ENCODE assay signal across 24 cellular contexts in the genomic region with DNA sequence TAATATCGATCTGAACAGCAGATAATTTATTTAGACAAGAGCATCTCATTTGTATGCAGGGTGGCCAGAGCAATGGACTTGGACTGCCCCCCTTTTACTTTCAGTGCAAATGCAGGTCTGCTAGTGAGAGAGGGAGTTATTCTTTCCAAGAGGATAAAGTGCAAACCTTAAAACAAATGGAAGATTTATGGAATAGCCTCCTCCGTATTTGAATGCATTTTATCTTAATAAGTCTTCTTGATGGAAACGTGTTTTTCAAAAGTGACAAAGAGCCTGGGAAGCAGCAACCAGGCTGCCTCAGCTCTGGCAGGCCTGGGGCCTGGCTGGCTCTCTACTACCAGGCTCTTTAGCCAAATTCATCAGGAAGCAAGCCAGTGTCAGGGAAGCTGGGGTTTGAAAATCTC. TPM values are rescaled to one million over a fixed set of nuclear protein-coding genes. Genes with fewer than 3 reads are reported as not detected.
DNase-seq lines count a peak whose midpoint lies in the region; ATAC-seq, FAIRE-seq and TF ChIP-seq lines count a peak whose summit lies in the region.
"Had no signal": no experiment of that assay in that cellular context is flagged by ENCODE, and none has a peak within 500 bp of the region (broad histone marks: within the 10 kb centered on the region; RNA-seq: fewer than 3 reads in every experiment).

No MANE protein-coding gene starts in this region.

- peaks cover 62 to 91% (median 81%) of the 10 kb centered on the region in 5 donors for H3K27me3 Mint-ChIP-seq in naive thymus-derived CD8-positive, alpha-beta T cell

- DNase-seq in SK-N-SH: peak; percentile 59
- no peak for DNase-seq in endothelial cell of umbilical vein (ENCODE audit: low read depth, low spot score)
- DNase-seq in midbrain (lab: John Stamatoyannopoulos, UW): peak; percentile 63
- no peak for DNase-seq in GM12891 (ENCODE audit: insufficient read length, low spot score)
- DNase-seq in EL: no peak
- no peak for DNase-seq in naive thymus-derived CD8-positive, alpha-beta T cell
- DNase-seq: activated CD4-positive, alpha-beta T cell treated with anti-CD3 and anti-CD28 coated beads for 1 hour; activated CD8-positive, alpha-beta memory T cell treated with anti-CD3 and anti-CD28 coated beads, Interleukin-2, amount 50 U/mL, for 4 hours; activated naive CD4-positive, alpha-beta T cell; effector memory CD4-positive, alpha-beta T cell; foreskin fibroblast; GDM1; MV-4-11; NCI-H2171; NK-92 treated with Interleukin-12 subunit alpha and Interleukin-12 subunit beta, amount 100 ng/mL, for 24 hours; stimulated activated CD4-positive, alpha-beta T cell treated with anti-CD3 and anti-CD28 coated beads, Interleukin-4, amount 100 ng/mL, for 24 hours; transverse colon had no signal

- H3K27ac ChIP-seq in ACC112 (ENCODE audit: low read depth, low read length) (no peak overlapping the region), SK-N-SH (ENCODE audit: low read depth in 2 of 2, low read length in 1 of 2) (peak overlapping the region; percentile 27 to 67; a peak in 3 of 4 replicates), endothelial cell of umbilical vein (ENCODE audit: insufficient read depth, low read depth, low read length) (no peak overlapping the region)
- H3K27ac ChIP-seq: ascending aorta, transverse colon had no signal

- WGBS in SK-N-SH (ENCODE audit: low lambda C conversion rate): 40% methylated on average over 3 of the region's 3 CpGs

- peak; percentile 41; the same call in 1 of the 2 replicates for TF ChIP-seq RAD21 in SK-N-SH (IDR thresholded peaks at IDR 0.05; ENCODE audit: low read length)

- TF ChIP-seq POLR2A in endothelial cell of umbilical vein (IDR thresholded peaks at IDR 0.05; ENCODE audit: low read depth, low read length) (no peak), GM12891 (IDR thresholded peaks at IDR 0.05; ENCODE audit: low read depth, low read length) (no peak)

- H3K79me2 ChIP-seq in ACC112 (ENCODE audit: control insufficient read depth, insufficient read depth, low read length, unreplicated experiment): peaks cover 83% of the 10 kb centered on the region
- H3K79me2 ChIP-seq in SK-N-SH (ENCODE audit: insufficient read depth): peaks cover 78% of the 10 kb centered on the region
- H3K79me2 ChIP-seq in endothelial cell of umbilical vein (ENCODE audit: control insufficient read depth, insufficient read depth, low read length): peaks cover 75% of the 10 kb centered on the region

- peak overlapping the region in 1 of 10 donors; percentile 32 for H3K27ac Mint-ChIP-seq in naive thymus-derived CD8-positive, alpha-beta T cell
- H3K27ac Mint-ChIP-seq: memory B cell; T-helper 1 cell treated with Interleukin-12 subunit alpha and Interleukin-12 subunit beta and Interleukin-4 antibody, amounts not matched to agents 30 μg/mL and 1 μg/mL, for 36 hours had no signal

- no peaks in the 10 kb centered on the region for H3K9me1 ChIP-seq in endothelial cell of umbilical vein (replicated peaks; ENCODE audit: control insufficient read depth, extremely low read depth, insufficient read depth, low read length)

- dilution Hi-C loops in endothelial cell of umbilical vein (cut with MboI; ENCODE audit: extremely low pct_ligation_motif_present, low sequenced_read_pairs): no loop called here

- H3K9me2 ChIP-seq in SK-N-SH: no peaks in the 10 kb centered on the region

- peaks cover 9% of the 10 kb centered on the region for H3F3A ChIP-seq in SK-N-SH (replicated peaks; ENCODE audit: insufficient read depth)

- no peak overlapping the region for H2AFZ ChIP-seq in ACC112 (ENCODE audit: low read length, unreplicated experiment)
- no peak overlapping the region for H2AFZ ChIP-seq in SK-N-SH (ENCODE audit: low read depth)
- H2AFZ ChIP-seq in endothelial cell of umbilical vein (ENCODE audit: low read depth, low read length): no peak overlapping the region

- H3K9ac ChIP-seq in SK-N-SH (no peak overlapping the region), endothelial cell of umbilical vein (replicated peaks; ENCODE audit: extremely low read depth, insufficient read depth, low read length) (no peak overlapping the region)

- no TSS peak for BruUV-seq in endothelial cell of umbilical vein (replicated peaks; lab: Mats Ljungman, UMichigan)

- TF ChIP-seq CTCF in SK-N-SH (IDR thresholded peaks at IDR 0.05): peak; percentile 25
- no peak for TF ChIP-seq CTCF in endothelial cell of umbilical vein (IDR thresholded peaks at IDR 0.05; ENCODE audit: extremely low read depth in 1 of 2, insufficient read depth in 1 of 2, low read depth in 1 of 2, low read length in 2 of 2)

- peaks cover 26% of the 10 kb centered on the region for H3K36me3 ChIP-seq in ACC112 (ENCODE audit: insufficient read depth, low read length)
- peaks cover 24 to 42% of the 10 kb centered on the region in 2 experiments for H3K36me3 ChIP-seq in SK-N-SH (replicated peaks in 1 of 2; ENCODE audit: control insufficient read depth in 1 of 2, insufficient read depth in 2 of 2, low read length in 1 of 2)
- H3K36me3 ChIP-seq in endothelial cell of umbilical vein (ENCODE audit: control insufficient read depth in 2 of 2, extremely low read depth in 1 of 2, insufficient read depth in 2 of 2, low read length in 2 of 2): peaks cover 4 to 8% of the 10 kb centered on the region in 2 experiments
- H3K36me3 ChIP-seq: ascending aorta, transverse colon had no signal

- H3K27me3 ChIP-seq in ACC112 (ENCODE audit: insufficient read depth, low read length) (no peaks in the 10 kb centered on the region), SK-N-SH (ENCODE audit: insufficient read depth) (no peaks in the 10 kb centered on the region), endothelial cell of umbilical vein (ENCODE audit: control insufficient read depth in 2 of 2, insufficient read depth in 2 of 2, low read length in 2 of 2) (no peaks in the 10 kb centered on the region)

- H3K4me3 ChIP-seq in ACC112 (ENCODE audit: low read depth, low read length) (peak overlapping the region; percentile 84), SK-N-SH (ENCODE audit: low read depth in 2 of 2, low read length in 1 of 2) (peak overlapping the region in 1 of 2 experiments; percentile 34; a peak in 1 of 4 replicates), endothelial cell of umbilical vein (replicated peaks in 1 of 3; ENCODE audit: insufficient read depth in 1 of 3, low read depth in 1 of 3, low read length in 3 of 3) (no peak overlapping the region)
- H3K4me3 ChIP-seq: ascending aorta, transverse colon had no signal

- POLR2A ChIA-PET in SK-N-SH (lab: Yijun Ruan, JAX) (no interaction called here), endothelial cell of umbilical vein (lab: Charles Lee) (no interaction called here)
- POLR2A ChIA-PET in naive thymus-derived CD8-positive, alpha-beta T cell (lab: Charles Lee): no interaction called here

- H3K9me3 Mint-ChIP-seq in naive thymus-derived CD8-positive, alpha-beta T cell: peaks cover 0 to 29% (median 6%) of the 10 kb centered on the region in 9 donors
- H3K9me3 Mint-ChIP-seq: T-helper 1 cell treated with Interleukin-12 subunit alpha and Interleukin-12 subunit beta and Interleukin-4 antibody, amounts not matched to agents 30 μg/mL and 1 μg/mL, for 36 hours had no signal

- no peaks in the 10 kb centered on the region for H3K9me3 ChIP-seq in SK-N-SH
- no peaks in the 10 kb centered on the region for H3K9me3 ChIP-seq in endothelial cell of umbilical vein (replicated peaks; ENCODE audit: control insufficient read depth, insufficient read depth, low read length)
- H3K9me3 ChIP-seq: ascending aorta, transverse colon had no signal

- CTCF ChIA-PET in SK-N-SH (lab: Yijun Ruan, JAX): interaction anchor here (1.1 to 3.0 kb wide), 4 partner anchors 12 to 1261 kb away, joined by 3 to 13 read pairs (median 8); no protein-coding TSS in a partner anchor
- CTCF ChIA-PET in endothelial cell of umbilical vein (lab: Charles Lee): interaction anchor here (1.5 to 1.9 kb wide), 2 partner anchors 18 to 212 kb away, joined by 6 to 9 read pairs; no protein-coding TSS in a partner anchor

- peaks cover 8 to 23% (median 17%) of the 10 kb centered on the region in 4 donors for H3K4me1 Mint-ChIP-seq in naive thymus-derived CD8-positive, alpha-beta T cell

- peak overlapping the region; percentile 50 for H3K4me2 ChIP-seq in SK-N-SH
- no peak overlapping the region for H3K4me2 ChIP-seq in endothelial cell of umbilical vein (ENCODE audit: insufficient read depth, low read length)

- H3K4me3 Mint-ChIP-seq in naive thymus-derived CD8-positive, alpha-beta T cell: no peak overlapping the region
- H3K4me3 Mint-ChIP-seq: memory B cell; T-helper 1 cell treated with Interleukin-12 subunit alpha and Interleukin-12 subunit beta and Interleukin-4 antibody, amounts not matched to agents 30 μg/mL and 1 μg/mL, for 36 hours had no signal

- TF ChIP-seq EP300 in SK-N-SH (IDR thresholded peaks at IDR 0.05; ENCODE audit: borderline replicate concordance in 1 of 2, low read depth in 1 of 2, low read length in 1 of 2): no peak

- H3K4me1 ChIP-seq in ACC112 (ENCODE audit: control insufficient read depth, insufficient read depth, low read length, unreplicated experiment) (peaks cover 34% of the 10 kb centered on the region), SK-N-SH (ENCODE audit: control insufficient read depth in 1 of 2, insufficient read depth in 2 of 2, low read depth in 1 of 2, low read length in 1 of 2) (peaks cover 0 to 24% of the 10 kb centered on the region in 2 experiments; a peak in 3 of 4 replicates), endothelial cell of umbilical vein (ENCODE audit: control insufficient read depth, extremely low read depth, insufficient read depth, low read length) (peaks cover 14% of the 10 kb centered on the region)

- FAIRE-seq in endothelial cell of umbilical vein (lab: Jason Lieb, UNC) (peak; percentile 55), GM12891 (lab: Jason Lieb, UNC) (no peak)
- FAIRE-seq: H54 had no signal

- H4K20me1 ChIP-seq in SK-N-SH (ENCODE audit: insufficient read depth) (peaks cover 4% of the 10 kb centered on the region; the same call in 1 of the 2 replicates), endothelial cell of umbilical vein (replicated peaks; ENCODE audit: control insufficient read depth, extremely low read depth, insufficient read depth, low read length) (no peaks in the 10 kb centered on the region)

- ATAC-seq in HG02973 (IDR thresholded peaks at IDR 0.05; ENCODE audit: unreplicated experiment): no peak
- no peak for ATAC-seq in naive thymus-derived CD8-positive, alpha-beta T cell
- ATAC-seq: Right ventricle myocardium inferior had no signal

- peaks cover 5 to 17% (median 6%) of the 10 kb centered on the region in 3 donors for H3K36me3 Mint-ChIP-seq in naive thymus-derived CD8-positive, alpha-beta T cell

- intact Hi-C loops in endothelial cell of umbilical vein (cut with micrococcal nuclease): loop anchor here (10.0 kb wide), 1 partner anchor 435 kb away; no protein-coding TSS in a partner anchor

RNA-seq across cellular contexts. Expression of a gene that starts 6.8 kb away (rescaled TPM):
- polyA plus RNA-seq in SK-N-SH (2012; rRNA removed) (40.0 and 47.1 TPM in 2 replicates), endothelial cell of umbilical vein (33.4 and 38.7 TPM in 2 replicates)
- 24.5 and 41.7 TPM in 2 replicates for polyA plus RNA-seq in SK-N-SH (2012; cell fraction: cytosol; rRNA removed)
- 82.7 and 105 TPM in 2 replicates for polyA plus RNA-seq in SK-N-SH (2012; cell fraction: nucleus; rRNA removed)
- 21.5 and 23.9 TPM in 2 replicates for total RNA-seq in endothelial cell of umbilical vein
- 31.6 and 42.3 TPM in 2 replicates for polyA plus RNA-seq in endothelial cell of umbilical vein (2011; cell fraction: cytosol; rRNA removed)
- polyA plus RNA-seq in endothelial cell of umbilical vein (2011; cell fraction: nucleus; rRNA removed): 97.7 and 111 TPM in 2 replicates
- 38.8 and 50.2 TPM in 2 replicates for polyA plus RNA-seq in endothelial cell of umbilical vein (2012)
- polyA minus RNA-seq in endothelial cell of umbilical vein: 24.0 and 27.0 TPM in 2 replicates
- 58.8 TPM for polyA minus RNA-seq in endothelial cell of umbilical vein (2011; cell fraction: cytosol; rRNA and poly(A)+ RNA removed)
- polyA minus RNA-seq in endothelial cell of umbilical vein (2011; cell fraction: nucleus; rRNA and poly(A)+ RNA removed): 30.2 and 53.4 TPM in 2 replicates
- polyA plus RNA-seq in GM12891 (2012; ENCODE audit: low read depth, missing spikeins): not detected
- total RNA-seq in naive thymus-derived CD8-positive, alpha-beta T cell: not detected
- polyA plus RNA-seq in naive thymus-derived CD8-positive, alpha-beta T cell: not detected

RNA-seq across cellular contexts. Expression of a gene that starts 8.8 kb away (rescaled TPM):
- 7.4 and 8.3 TPM in 2 replicates for polyA plus RNA-seq in SK-N-SH (2012; rRNA removed)
- polyA plus RNA-seq in SK-N-SH (2012; cell fraction: cytosol; rRNA removed): 9.3 and 13.1 TPM in 2 replicates
- polyA plus RNA-seq in SK-N-SH (2012; cell fraction: nucleus; rRNA removed): 12.3 TPM in 2 replicates
- total RNA-seq in endothelial cell of umbilical vein: 13.8 and 15.2 TPM in 2 replicates
- polyA plus RNA-seq in endothelial cell of umbilical vein: 2.7 and 4.2 TPM in 2 replicates
- polyA plus RNA-seq in endothelial cell of umbilical vein (2011; cell fraction: cytosol; rRNA removed): 7.2 and 7.4 TPM in 2 replicates
- 21.4 and 23.4 TPM in 2 replicates for polyA plus RNA-seq in endothelial cell of umbilical vein (2011; cell fraction: nucleus; rRNA removed)
- polyA plus RNA-seq in endothelial cell of umbilical vein (2012): 13.3 and 18.0 TPM in 2 replicates
- polyA minus RNA-seq in endothelial cell of umbilical vein: 9.6 and 14.7 TPM in 2 replicates
- polyA minus RNA-seq in endothelial cell of umbilical vein (2011; cell fraction: cytosol; rRNA and poly(A)+ RNA removed): 1.6 TPM
- polyA minus RNA-seq in endothelial cell of umbilical vein (2011; cell fraction: nucleus; rRNA and poly(A)+ RNA removed): 95.5 and 106 TPM in 2 replicates
- polyA plus RNA-seq in GM12891 (2012; ENCODE audit: low read depth, missing spikeins): 0.49 TPM
- not detected for total RNA-seq in naive thymus-derived CD8-positive, alpha-beta T cell
- not detected for polyA plus RNA-seq in naive thymus-derived CD8-positive, alpha-beta T cell

Comparison
In these comparisons a context has a peak if more than half of its experiments do, and no peak if none do; other contexts are left out.
1. H3K27ac ChIP-seq: peak in SK-N-SH (2 of 2); none in ACC112 (single experiment) and endothelial cell of umbilical vein (single experiment).
2. DNase-seq: peak in SK-N-SH (single experiment) and midbrain (single experiment); none in endothelial cell of umbilical vein (single experiment), GM12891 (single experiment), EL (single experiment) and naive thymus-derived CD8-positive, alpha-beta T cell (0 of 10).
3. RNA of a gene that starts 6.8 kb away (polyA plus RNA-seq): 24.5 to 105 TPM in SK-N-SH and 31.6 to 111 TPM in endothelial cell of umbilical vein; not detected in naive thymus-derived CD8-positive, alpha-beta T cell; every median in the first group is over 10 times any median in the second.